ENCODE assay signal across 1 cellular context in the genomic region with DNA sequence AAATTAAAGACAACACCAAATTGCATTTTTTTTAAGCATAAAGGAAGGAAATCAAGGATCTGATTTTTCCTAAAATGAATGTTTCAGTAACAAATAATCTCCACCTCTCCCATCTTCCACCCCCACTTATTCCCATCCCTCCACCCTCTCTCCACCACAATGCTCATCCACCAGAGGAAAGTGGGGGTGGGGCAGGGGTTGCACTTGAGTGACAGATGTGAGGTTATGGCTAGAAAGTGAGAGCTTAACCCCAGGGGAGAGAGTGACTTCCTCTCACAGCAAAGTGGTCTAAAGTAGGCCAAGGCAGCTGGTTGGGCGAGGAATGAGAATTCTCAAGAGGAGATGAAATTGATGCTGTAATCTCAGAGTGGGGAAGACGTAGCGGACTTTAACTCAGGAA.
TF ChIP-seq lines count a peak whose summit lies in the region.

No MANE protein-coding gene starts in this region.

TF ChIP-seq in GM12878, 131 proteins besides CTCF, POLR2A, EP300 and RAD21 (continued from another document):
- TF ChIP-seq TCF12 (IDR thresholded peaks at IDR 0.05; ENCODE audit: low read depth, low read length) = 0 out of 2 replicates have a peak, but pooled peaks have one; percentile 11
- TF ChIP-seq E2F8 (IDR thresholded peaks at IDR 0.05; ENCODE audit: low read depth, partially characterized antibody) = no peak
- peak in 1 of 2 experiments; percentile 46; a peak in 1 of 4 replicates for TF ChIP-seq ETV6 (conservative IDR thresholded peaks at IDR 0.05 in 1 of 2, IDR thresholded peaks at IDR 0.05 in 1 of 2; ENCODE audit: borderline replicate concordance in 1 of 2, low read depth in 1 of 2)
- 0 out of 2 replicates have a peak, but pooled peaks have one; percentile 40 for TF ChIP-seq MEF2A (IDR thresholded peaks at IDR 0.05; ENCODE audit: insufficient read depth, low read depth, low read length)
